Comparison of ENCODE assay signal across 8 cellular contexts in the genomic region with DNA sequence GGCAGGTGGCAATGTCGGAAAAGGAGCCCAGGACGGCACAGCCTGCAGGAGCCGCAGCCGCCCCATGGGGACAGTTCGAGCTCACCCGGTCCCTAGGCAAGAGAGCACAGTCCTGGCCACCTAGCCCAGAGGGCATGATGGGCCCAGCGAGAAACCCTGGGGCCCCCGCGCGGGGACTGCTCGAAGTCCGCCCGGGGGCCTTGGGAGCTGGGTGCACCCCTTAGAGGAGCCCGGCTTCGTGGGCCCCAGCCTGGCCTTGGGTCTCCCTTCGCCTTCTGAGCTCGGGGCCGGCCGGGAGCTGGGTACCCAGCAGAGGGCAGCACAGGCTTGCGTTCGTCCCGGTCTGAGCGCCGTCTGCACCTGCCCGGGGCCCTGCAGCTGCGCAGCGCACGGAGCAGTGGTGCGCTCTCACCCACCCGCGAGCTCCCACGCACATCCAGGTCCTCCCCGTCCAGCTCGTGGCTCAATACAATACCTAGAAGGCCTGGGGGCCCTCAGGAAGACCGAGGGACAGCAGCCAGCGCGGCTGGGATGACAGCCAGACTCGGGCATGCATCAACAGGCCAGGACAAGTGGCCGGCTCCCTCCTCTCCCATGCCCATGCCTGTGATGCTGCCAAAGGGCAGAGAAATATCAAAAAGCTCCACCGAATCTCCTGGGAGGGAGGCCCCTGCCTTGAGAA.
DNase-seq lines count a peak whose midpoint lies in the region; ATAC-seq and TF ChIP-seq lines count a peak whose summit lies in the region.

No MANE protein-coding gene starts in this region.

- WGBS in testis, 2 donors: 22 to 44% methylated on average over 5 to 32 of the region's 40 CpGs

- ATAC-seq in GM21717 (IDR thresholded peaks at IDR 0.05; ENCODE audit: unreplicated experiment) (peak; percentile 65), foreskin keratinocyte (peak; percentile 85)

- H3K4me3 Mint-ChIP-seq in IgD-negative memory B cell: peak overlapping the region in 3 of 4 donors; percentile 72 to 88 (median 81)

- H3K9me3 ChIP-seq in testis: no peaks in the 10 kb centered on the region

- intact Hi-C loops in testis (cut with DNase I; ENCODE audit: low total_unique reads): no loop called here

- H3K27me3 ChIP-seq in foreskin keratinocyte (peaks cover 27% of the 10 kb centered on the region), testis (no peaks in the 10 kb centered on the region)

- H3K27ac Mint-ChIP-seq in IgD-negative memory B cell: peak overlapping the region in 1 of 3 donors; percentile 76

- H3K36me3 Mint-ChIP-seq in IgD-negative memory B cell: no peaks in the 10 kb centered on the region

- TF ChIP-seq POLR2A in testis (IDR thresholded peaks at IDR 0.05): no peak

- H3K4me1 Mint-ChIP-seq in IgD-negative memory B cell: peaks cover 7 to 13% (median 10%) of the 10 kb centered on the region in 3 donors

- DNase-seq in DMS153 treated with DMSO at 0.1 percent for 48 hours (lab: John Stamatoyannopoulos, UW; ENCODE audit: unreplicated experiment) (peak; percentile 79), RKO (ENCODE audit: low spot score) (peak; percentile 9), foreskin keratinocyte (peak in 1 of 2 donors; percentile 82), nucleus accumbens (lab: John Stamatoyannopoulos, UW) (peak in 52 of 56 donors; percentile 15 to 83 (median 62)), testis (peak; percentile 76)
- peak; percentile 55 for DNase-seq in activated effector memory CD4-positive, alpha-beta T cell treated with Interleukin-2 at 50 U/mL for 16 hours

- H3K4me1 ChIP-seq in foreskin keratinocyte (peaks cover 11% of the 10 kb centered on the region), testis (peaks cover 3% of the 10 kb centered on the region)

- no peak overlapping the region for H3K4me3 ChIP-seq in testis

- peaks cover 6% of the 10 kb centered on the region for H3K27me3 Mint-ChIP-seq in IgD-negative memory B cell

- H3K27ac ChIP-seq in foreskin keratinocyte (no peak overlapping the region), testis (no peak overlapping the region)

- H3K36me3 ChIP-seq in testis (ENCODE audit: low read depth, missing control alignments): no peaks in the 10 kb centered on the region

- TF ChIP-seq CTCF in foreskin keratinocyte (conservative IDR thresholded peaks at IDR 0.05) (peak; percentile 88), testis (IDR thresholded peaks at IDR 0.05) (peak; percentile 57 to 72 (median 67))

- H3K9me3 Mint-ChIP-seq in IgD-negative memory B cell: no peaks in the 10 kb centered on the region
